ENCODE assay signal across 1 cellular context in the genomic region with DNA sequence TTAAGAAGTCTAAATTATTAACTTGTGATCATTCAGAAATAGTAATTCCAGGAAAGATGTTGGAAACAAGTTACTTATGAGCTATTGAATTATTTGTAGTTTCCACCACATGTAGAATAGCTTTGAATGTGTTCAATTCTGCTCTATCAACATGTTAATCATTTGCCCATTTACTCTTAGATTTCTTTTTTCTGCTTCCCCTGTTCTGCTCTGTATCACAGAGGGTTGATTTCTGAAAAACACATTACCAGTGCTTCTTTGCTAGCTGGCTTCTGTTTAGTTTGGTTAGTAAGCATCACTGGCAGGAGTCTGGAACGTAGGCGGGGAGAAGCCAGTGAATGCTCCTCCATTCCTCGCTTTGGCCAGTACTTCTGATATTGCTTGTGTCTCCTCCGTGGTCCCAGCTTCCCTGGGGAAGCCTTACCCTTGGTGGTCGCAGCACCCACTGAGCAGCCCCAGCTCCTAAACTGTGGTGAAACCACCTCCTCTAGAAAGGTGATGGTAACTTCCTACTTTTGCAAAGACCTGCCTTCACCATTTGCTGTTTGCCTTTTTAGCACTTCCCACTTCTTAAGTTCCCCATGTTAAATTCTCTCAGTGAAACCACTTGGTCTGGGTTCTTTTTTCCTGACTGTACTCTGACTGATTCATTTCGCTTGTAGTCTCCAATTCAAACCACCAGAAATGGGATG.
TF ChIP-seq lines count a peak whose summit lies in the region.

No MANE protein-coding gene starts in this region.

TF ChIP-seq in endothelial cell of umbilical vein, 7 proteins besides CTCF, POLR2A, EP300 and RAD21:
- TF ChIP-seq MYC (IDR thresholded peaks at IDR 0.05; ENCODE audit: low read depth, low read length) = no peak
- TF ChIP-seq, protein P1, sequence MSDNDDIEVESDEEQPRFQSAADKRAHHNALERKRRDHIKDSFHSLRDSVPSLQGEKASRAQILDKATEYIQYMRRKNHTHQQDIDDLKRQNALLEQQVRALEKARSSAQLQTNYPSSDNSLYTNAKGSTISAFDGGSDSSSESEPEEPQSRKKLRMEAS (IDR thresholded peaks at IDR 0.05; ENCODE audit: insufficient read depth, insufficient read length) = no peak
- TF ChIP-seq GATA2 (IDR thresholded peaks at IDR 0.05; ENCODE audit: insufficient read depth, insufficient read length, low read depth, low read length) = no peak
- TF ChIP-seq EZH2 (IDR thresholded peaks at IDR 0.05; ENCODE audit: borderline replicate concordance, low read depth, low read length, severe bottlenecking) = no peak
- TF ChIP-seq FOS (IDR thresholded peaks at IDR 0.05; ENCODE audit: borderline replicate concordance, insufficient read depth, low read length) = no peak
- no peak for TF ChIP-seq JUN (IDR thresholded peaks at IDR 0.05; ENCODE audit: borderline replicate concordance, insufficient read depth, insufficient read length, low read depth)
- no peak for TF ChIP-seq POLR2AphosphoS5 (IDR thresholded peaks at IDR 0.05; ENCODE audit: insufficient read depth, low read depth, low read length)
